8 cellular contexts compared by ENCODE assay signal in the genomic region with DNA sequence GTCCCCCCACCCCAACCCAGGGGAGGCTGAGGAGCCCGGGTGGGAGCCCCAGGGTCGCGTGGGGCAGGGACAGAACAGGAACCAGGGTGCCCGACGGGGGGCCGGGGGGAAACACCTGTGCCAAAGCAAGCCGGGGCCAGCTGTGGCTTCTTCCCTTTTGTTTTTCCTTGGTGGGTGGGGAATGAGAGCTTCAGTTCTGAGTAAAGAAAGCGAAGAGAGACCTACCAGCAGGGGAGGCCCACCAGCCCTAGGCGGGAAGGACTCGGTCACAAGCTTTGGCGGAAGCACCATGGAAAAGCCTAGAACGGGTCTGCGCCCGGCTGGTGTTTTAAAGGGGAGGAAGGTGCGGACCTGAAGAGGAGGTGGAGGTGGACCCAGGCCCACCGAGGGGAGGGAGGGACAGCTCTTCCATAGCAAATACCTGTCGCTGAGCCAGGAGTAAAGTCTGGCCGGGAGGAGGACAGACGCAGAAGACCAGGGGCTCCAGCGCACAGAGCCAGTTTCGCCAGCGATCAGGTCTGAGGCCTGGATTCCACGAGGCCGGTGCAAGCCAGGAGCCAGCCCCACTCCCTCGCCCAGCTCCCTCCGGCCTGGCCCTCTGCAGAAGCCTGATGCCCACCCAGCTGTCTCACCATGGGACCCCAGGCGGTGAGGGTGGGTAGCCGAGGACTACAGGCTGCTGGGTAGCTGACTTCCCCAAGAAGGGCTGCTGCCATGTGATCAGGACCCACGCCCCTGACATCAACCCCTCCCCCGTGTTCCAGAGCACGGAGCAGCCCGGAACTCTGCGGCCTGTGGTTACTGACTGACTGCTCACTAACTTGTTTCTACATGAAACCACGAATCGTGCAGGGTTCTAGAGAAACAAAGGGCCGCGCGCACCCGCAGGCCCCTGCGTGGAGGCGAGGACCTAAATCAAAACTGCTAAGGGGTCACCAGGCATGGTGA. TPM values are rescaled to one million over a fixed set of nuclear protein-coding genes. Genes with fewer than 3 reads are reported as not detected.
DNase-seq lines count a peak whose midpoint lies in the region; ATAC-seq and TF ChIP-seq lines count a peak whose summit lies in the region.

No MANE protein-coding gene starts in this region.

- H3K27me3 Mint-ChIP-seq in central memory CD8-positive, alpha-beta T cell: no peaks in the 10 kb centered on the region

- no peak for DNase-seq in BJ (ENCODE audit: low read depth)
- DNase-seq in activated CD4-positive, CD25-positive, alpha-beta regulatory T cell treated with anti-CD3 and anti-CD28 coated beads, Interleukin-2, amount 50 U/mL, for 16 hours (ENCODE audit: low read depth, low spot score): peak; percentile 72
- peak; percentile 68 to 79 for DNase-seq in central memory CD8-positive, alpha-beta T cell (ENCODE audit: low spot score in 2 of 2)
- DNase-seq in lower lobe of right lung: peak; percentile 93
- DNase-seq in stimulated activated CD8-positive, alpha-beta memory T cell treated with anti-CD3 and anti-CD28 coated beads, Interleukin-12 subunit alpha, Interleukin-12 subunit beta, amount 100 ng/mL, for 4 hours (ENCODE audit: low read depth): peak; percentile 73
- DNase-seq in NCI-H1436 (lab: John Stamatoyannopoulos, UW): no peak

- no peak for TF ChIP-seq CTCF in BJ (IDR thresholded peaks at IDR 0.05; ENCODE audit: insufficient read depth, low read depth, low read length)
- no peak for TF ChIP-seq CTCF in lower lobe of right lung (IDR thresholded peaks at IDR 0.05)

- 0 out of 2 replicates have a peak, but pooled peaks cover 4% of the 10 kb centered on the region for H3K36me3 ChIP-seq in BJ (ENCODE audit: control insufficient read depth, insufficient read depth, low read length)
- peaks cover 38% of the 10 kb centered on the region for H3K36me3 ChIP-seq in lower lobe of right lung

- peak overlapping the region; percentile 98 for H3K27ac ChIP-seq in lower lobe of right lung

- intact Hi-C loops in lower lobe of right lung (cut with DNase I): no loop called here

- H3K27me3 ChIP-seq in BJ (ENCODE audit: control insufficient read depth, insufficient read depth, low read length) (no peaks in the 10 kb centered on the region), lower lobe of right lung (ENCODE audit: low read depth) (no peaks in the 10 kb centered on the region)

- CTCF ChIA-PET in BJ (lab: Yijun Ruan, JAX): interaction anchor here (5.0 kb wide), 1 partner anchor 19 kb away, joined by 38 read pairs; no protein-coding TSS in a partner anchor

- peaks cover 91% of the 10 kb centered on the region for H3K4me1 ChIP-seq in lower lobe of right lung

- ATAC-seq in GM19438 (IDR thresholded peaks at IDR 0.05; ENCODE audit: low read depth, unreplicated experiment) (peak; percentile 66), HG03575 (IDR thresholded peaks at IDR 0.05; ENCODE audit: extremely low read depth, insufficient number of reproducible peaks, low FRiP score, unreplicated experiment) (peak; percentile 51), lower lobe of right lung (peak; percentile 60 to 84)
- peak; percentile 74 for ATAC-seq in central memory CD8-positive, alpha-beta T cell (replicated peaks; ENCODE audit: extremely low read depth, poor library complexity, severe bottlenecking)

- H3K4me3 ChIP-seq in BJ (ENCODE audit: low read depth, low read length): peak overlapping the region; percentile 41
- peak overlapping the region; percentile 99 for H3K4me3 ChIP-seq in lower lobe of right lung

- H3K9me3 Mint-ChIP-seq in central memory CD8-positive, alpha-beta T cell: no peaks in the 10 kb centered on the region

- peaks cover 20% of the 10 kb centered on the region for H3K36me3 Mint-ChIP-seq in central memory CD8-positive, alpha-beta T cell (ENCODE audit: insufficient read depth)

- peak overlapping the region; percentile 75 for H3K4me3 Mint-ChIP-seq in central memory CD8-positive, alpha-beta T cell

- H3K4me1 Mint-ChIP-seq in central memory CD8-positive, alpha-beta T cell: peaks cover 81% of the 10 kb centered on the region

- POLR2A ChIA-PET in BJ (lab: Charles Lee): no interaction called here

- peak overlapping the region; percentile 92 for H3K27ac Mint-ChIP-seq in central memory CD8-positive, alpha-beta T cell (ENCODE audit: low read depth)

- no peaks in the 10 kb centered on the region for H3K9me3 ChIP-seq in lower lobe of right lung

RNA-seq across cellular contexts. Expression of gene MGAT1, which starts 0.8 kb away (rescaled TPM):
- 156 and 197 TPM in 2 replicates for polyA plus RNA-seq in BJ (2011; rRNA removed)
- 86.8 and 131 TPM in 2 replicates for polyA minus RNA-seq in BJ (2011; rRNA and poly(A)+ RNA removed)
- total RNA-seq in lower lobe of right lung: 241 TPM

RNA-seq across cellular contexts. Expression of gene ZFP62, which starts 57.6 kb away (rescaled TPM):
- 5.4 and 9.3 TPM in 2 replicates for polyA plus RNA-seq in BJ (2011; rRNA removed)
- polyA minus RNA-seq in BJ (2011; rRNA and poly(A)+ RNA removed): 5.5 and 6.5 TPM in 2 replicates
- 28.3 TPM for total RNA-seq in lower lobe of right lung

Comparison
In these comparisons a context has a peak if more than half of its experiments do, and no peak if none do; other contexts are left out.
1. DNase-seq: peak in activated CD4-positive, CD25-positive, alpha-beta regulatory T cell treated with anti-CD3 and anti-CD28 coated beads, Interleukin-2, amount 50 U/mL, for 16 hours (single experiment), central memory CD8-positive, alpha-beta T cell (2 of 2), lower lobe of right lung (single experiment) and stimulated activated CD8-positive, alpha-beta memory T cell treated with anti-CD3 and anti-CD28 coated beads, Interleukin-12 subunit alpha, Interleukin-12 subunit beta, amount 100 ng/mL, for 4 hours (single experiment); none in BJ (single experiment) and NCI-H1436 (single experiment).
2. Peak in every context shown above with its lines, with median percentiles within 50 percentile points of each other: ATAC-seq.